ENCODE assay signal across 1 cellular context in genomic region chr4:126180642-126181041, GRCh38.
TF ChIP-seq lines count a peak whose summit lies in the region.

No MANE protein-coding gene starts in this region.

TF ChIP-seq in GM23338, 12 proteins besides CTCF, POLR2A, EP300 and RAD21 (continued from another document):
- TF ChIP-seq ZNF462 (CRISPR knock-in tag; IDR thresholded peaks at IDR 0.05) (no peak), STAT1 (IDR thresholded peaks at IDR 0.05; ENCODE audit: unreplicated experiment) (no peak), REST (IDR thresholded peaks at IDR 0.05; ENCODE audit: unreplicated experiment) (no peak), NANOG (IDR thresholded peaks at IDR 0.05; ENCODE audit: borderline replicate concordance) (peak; percentile 96)
TF ChIP-seq in GM23338: peak in this region for 1.
